In the genomic region with DNA sequence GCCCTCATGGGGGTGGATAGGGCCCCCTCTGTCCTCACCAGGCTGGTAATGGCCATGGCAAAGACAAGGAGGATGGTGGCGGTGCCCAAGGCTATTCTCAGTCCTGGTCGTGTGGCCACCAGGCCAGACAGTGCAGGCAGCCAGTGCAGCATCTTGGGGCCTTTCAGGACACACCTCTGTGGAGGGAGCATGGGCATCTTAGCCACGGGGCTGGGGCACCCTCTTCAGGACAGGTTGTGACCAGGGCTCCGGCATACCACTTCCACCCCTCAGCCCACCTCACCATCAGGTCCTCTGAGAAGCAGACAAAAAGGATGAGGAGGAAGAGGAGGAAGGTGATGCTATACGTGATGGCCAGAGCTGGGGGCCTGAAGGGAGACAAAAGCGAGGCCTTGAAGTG, we compare ENCODE assay signal across 23 cellular contexts. TPM values are rescaled to one million over a fixed set of nuclear protein-coding genes. Genes with fewer than 3 reads are reported as not detected.
"Had no signal": no experiment of that assay in that cellular context is flagged by ENCODE, and none has a peak within 500 bp of the region (broad histone marks: within the 10 kb centered on the region; RNA-seq: fewer than 3 reads in every experiment).

No MANE protein-coding gene starts in this region.

- H3K27me3 ChIP-seq: brain microvascular endothelial cell, spleen had no signal

- H3K27ac ChIP-seq: brain microvascular endothelial cell, epithelial cell of prostate, esophagus squamous epithelium, heart right ventricle, left lung, spleen, tibial nerve, VCaP had no signal

- H3K27ac Mint-ChIP-seq: activated CD4-positive, alpha-beta memory T cell treated with anti-CD3 and anti-CD28 coated beads, Interleukin-2, amount 10 ng/mL, durations not matched to agents 7 days and 5 days; activated CD4-positive, alpha-beta T cell treated with anti-CD3 and anti-CD28 coated beads, Interleukin-2, amount 10 ng/mL, durations not matched to agents 7 days and 5 days; activated T-cell treated with anti-CD3 and anti-CD28 coated beads, Interleukin-2, amount 50 U/mL, for 24 hours; activated T-helper 17 cell treated with anti-CD3 and anti-CD28 coated beads, Interleukin-2, amount 50 U/mL, for 72 hours; mesothelial cell of epicardium had no signal

- ATAC-seq: activated T-helper 17 cell treated with anti-CD3 and anti-CD28 coated beads, Interleukin-2, amount 50 U/mL, for 72 hours; heart right ventricle; left lung had no signal

- H3K27me3 Mint-ChIP-seq: activated T-cell treated with anti-CD3 and anti-CD28 coated beads, Interleukin-2, amount 50 U/mL, for 24 hours had no signal

- H3K9me3 Mint-ChIP-seq: activated CD4-positive, alpha-beta memory T cell treated with anti-CD3 and anti-CD28 coated beads, Interleukin-2, amount 10 ng/mL, durations not matched to agents 7 days and 5 days; activated CD4-positive, alpha-beta T cell treated with anti-CD3 and anti-CD28 coated beads, Interleukin-2, amount 10 ng/mL, durations not matched to agents 7 days and 5 days; activated T-cell treated with anti-CD3 and anti-CD28 coated beads, Interleukin-2, amount 50 U/mL, for 24 hours; activated T-helper 17 cell treated with anti-CD3 and anti-CD28 coated beads, Interleukin-2, amount 50 U/mL, for 72 hours; mesothelial cell of epicardium; naive B cell; neural crest cell had no signal

- H3K36me3 ChIP-seq: brain microvascular endothelial cell, esophagus squamous epithelium, tibial nerve had no signal

- H3K9me3 ChIP-seq: esophagus squamous epithelium, heart right ventricle, left lung, spleen, tibial nerve had no signal

- H3K4me3 Mint-ChIP-seq: activated CD4-positive, alpha-beta memory T cell treated with anti-CD3 and anti-CD28 coated beads, Interleukin-2, amount 10 ng/mL, durations not matched to agents 7 days and 5 days; activated CD4-positive, alpha-beta T cell treated with anti-CD3 and anti-CD28 coated beads, Interleukin-2, amount 10 ng/mL, durations not matched to agents 7 days and 5 days; activated T-cell treated with anti-CD3 and anti-CD28 coated beads, Interleukin-2, amount 50 U/mL, for 24 hours; activated T-helper 17 cell treated with anti-CD3 and anti-CD28 coated beads, Interleukin-2, amount 50 U/mL, for 72 hours; mesothelial cell of epicardium; neural crest cell had no signal

- H3K36me3 Mint-ChIP-seq: mesothelial cell of epicardium had no signal

- H3K4me3 ChIP-seq: esophagus squamous epithelium, heart right ventricle, left lung, spleen, tibial nerve had no signal

- DNase-seq: activated CD4-positive, alpha-beta memory T cell treated with anti-CD3 and anti-CD28 coated beads, Interleukin-2, amount 10 ng/mL, durations not matched to agents 7 days and 5 days; activated CD4-positive, alpha-beta T cell treated with anti-CD3 and anti-CD28 coated beads, Interleukin-2, amount 10 ng/mL, durations not matched to agents 7 days and 5 days; activated CD8-positive, alpha-beta memory T cell treated with anti-CD3 and anti-CD28 coated beads, Interleukin-2, amount 50 U/mL, for 48 hours; activated gamma-delta T cell treated with Interleukin-2 at 50 U/mL for 16 hours; activated naive CD4-positive, alpha-beta T cell treated with anti-CD3 and anti-CD28 coated beads, Interleukin-2, amount 50 U/mL, for 16 hours; activated T-cell treated with anti-CD3 and anti-CD28 coated beads, Interleukin-2, amount 50 U/mL, for 24 hours; amniotic stem cell; brain microvascular endothelial cell; esophagus squamous epithelium; foreskin melanocyte; heart right ventricle; naive B cell; spleen; stimulated activated naive CD4-positive, alpha-beta T cell treated with Interleukin-2 at 50 U/mL for 16 hours; T-helper 9 cell had no signal

RNA-seq across cellular contexts. Expression of gene RIPK3, which starts 15.8 kb away (rescaled TPM):
- total RNA-seq: neural crest cell had no signal

RNA-seq across cellular contexts. Expression of gene CIDEB, which starts 16.2 kb away (rescaled TPM):
- total RNA-seq: astrocyte, mesothelial cell of epicardium, neural crest cell had no signal
